1 cellular context compared by ENCODE assay signal in the genomic region with DNA sequence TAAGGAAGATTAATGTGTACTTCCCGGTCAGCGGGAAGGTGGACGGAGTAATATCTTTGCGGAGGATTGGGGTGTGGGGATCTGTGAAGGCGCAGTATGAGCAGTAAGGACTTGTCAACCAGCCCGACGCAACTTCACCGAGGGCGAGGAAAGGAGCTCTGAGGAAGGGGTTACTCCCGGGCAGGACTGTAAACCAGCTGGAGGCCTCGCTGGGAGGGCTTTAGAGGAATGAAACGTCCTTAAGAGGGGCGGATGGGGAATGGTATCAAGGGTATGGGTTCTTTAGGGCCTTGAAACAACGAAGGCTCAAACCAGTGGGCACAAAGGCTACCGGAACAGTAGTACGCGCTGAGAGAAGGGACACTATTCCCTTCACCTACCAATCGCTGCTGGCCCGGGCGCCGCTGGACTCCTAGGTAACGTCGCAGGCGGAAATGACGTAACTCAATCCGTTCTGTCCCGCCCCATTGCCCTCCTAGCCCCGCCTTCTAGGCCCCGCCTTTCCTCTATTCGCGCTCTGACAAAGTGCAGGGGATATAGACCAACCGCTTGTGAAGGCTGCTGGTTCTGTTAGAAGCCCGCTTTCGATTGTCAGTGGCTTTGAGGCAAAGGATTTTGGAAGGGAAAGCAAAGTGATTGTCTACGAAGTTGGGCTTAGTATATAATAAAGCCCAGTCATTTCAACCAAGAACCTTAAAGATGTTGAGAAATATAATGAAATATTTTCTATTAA.
A peak's percentile ranks its signal among the peaks of the same experiment; 100 is the strongest.
TF ChIP-seq lines count a peak whose summit lies in the region.

A gene with protein sequence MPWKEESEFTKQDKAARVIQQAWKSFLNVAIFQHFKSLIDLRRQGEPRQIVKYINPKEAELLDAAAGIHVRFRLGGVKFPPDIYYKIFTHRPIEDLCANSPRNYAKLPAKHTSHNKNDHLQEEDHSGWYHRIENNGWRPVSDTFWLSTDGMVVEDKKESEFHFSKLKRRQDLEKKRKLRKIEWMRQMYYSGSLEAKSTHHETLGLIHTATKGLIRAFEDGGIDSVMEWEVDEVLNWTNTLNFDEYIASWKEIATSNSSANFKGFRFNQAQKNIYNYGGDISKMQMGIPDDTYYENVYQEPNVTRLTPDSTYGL (minus strand): TSS at position 439 of the 733 bp plus-strand sequence. CDS start 5,970 bp downstream, outside the sequence.

TF ChIP-seq in HepG2, 621 proteins besides CTCF, POLR2A, EP300 and RAD21 (continued from another document and continues in another):
- TF ChIP-seq, protein P1, sequence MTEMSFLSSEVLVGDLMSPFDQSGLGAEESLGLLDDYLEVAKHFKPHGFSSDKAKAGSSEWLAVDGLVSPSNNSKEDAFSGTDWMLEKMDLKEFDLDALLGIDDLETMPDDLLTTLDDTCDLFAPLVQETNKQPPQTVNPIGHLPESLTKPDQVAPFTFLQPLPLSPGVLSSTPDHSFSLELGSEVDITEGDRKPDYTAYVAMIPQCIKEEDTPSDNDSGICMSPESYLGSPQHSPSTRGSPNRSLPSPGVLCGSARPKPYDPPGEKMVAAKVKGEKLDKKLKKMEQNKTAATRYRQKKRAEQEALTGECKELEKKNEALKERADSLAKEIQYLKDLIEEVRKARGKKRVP (CRISPR knock-in tag; IDR thresholded peaks at IDR 0.05), result peak in 1 of 2 experiments; percentile 67; a peak in 2 of 4 replicates
- TF ChIP-seq NRL (CRISPR knock-in tag; IDR thresholded peaks at IDR 0.05; ENCODE audit: borderline replicate concordance) (no peak; the same call in 1 of the 2 replicates), ZNF441 (CRISPR knock-in tag; IDR thresholded peaks at IDR 0.05; ENCODE audit: borderline replicate concordance) (no peak), PAX8 (CRISPR knock-in tag; IDR thresholded peaks at IDR 0.05; ENCODE audit: borderline replicate concordance) (no peak), ZNF776 (CRISPR knock-in tag; IDR thresholded peaks at IDR 0.05) (no peak), ZMYM4 (CRISPR knock-in tag; IDR thresholded peaks at IDR 0.05) (peak; percentile 94), NCOA2 (CRISPR knock-in tag; IDR thresholded peaks at IDR 0.05) (no peak), MYNN (CRISPR knock-in tag; IDR thresholded peaks at IDR 0.05; ENCODE audit: low read depth) (no peak), CCAR2 (optimal IDR thresholded peaks at IDR 0.05; ENCODE audit: low read depth, low read length) (no peak), SRSF4 (IDR thresholded peaks at IDR 0.05; ENCODE audit: low read depth, low read length, poor library complexity, severe bottlenecking) (no peak), MAZ (IDR thresholded peaks at IDR 0.05; ENCODE audit: borderline replicate concordance, low read depth, low read length) (peak; percentile 32; the same call in 1 of the 2 replicates), MAZ (CRISPR knock-in tag; IDR thresholded peaks at IDR 0.05; ENCODE audit: low read depth) (0 out of 2 replicates have a peak, but pooled peaks have one; percentile 31), ZNF790 (CRISPR knock-in tag; IDR thresholded peaks at IDR 0.05; ENCODE audit: borderline replicate concordance) (no peak), ZNF768 (CRISPR knock-in tag; IDR thresholded peaks at IDR 0.05) (no peak), PHB2 (IDR thresholded peaks at IDR 0.05; ENCODE audit: partially characterized antibody) (no peak), ZNF44 (CRISPR knock-in tag; IDR thresholded peaks at IDR 0.05) (no peak), KAT8 (CRISPR knock-in tag; IDR thresholded peaks at IDR 0.05) (peak; percentile 93), ZNF629 (CRISPR knock-in tag; conservative IDR thresholded peaks at IDR 0.05) (peak; percentile 72), HNRNPH1 (optimal IDR thresholded peaks at IDR 0.05; ENCODE audit: low read depth, low read length) (no peak), MEIS1 (CRISPR knock-in tag; IDR thresholded peaks at IDR 0.05; ENCODE audit: borderline replicate concordance) (no peak), SIX4 (CRISPR knock-in tag; IDR thresholded peaks at IDR 0.05) (no peak), MTA3 (CRISPR knock-in tag; IDR thresholded peaks at IDR 0.05) (no peak), TEAD3 (CRISPR knock-in tag; optimal IDR thresholded peaks at IDR 0.05; ENCODE audit: borderline replicate concordance) (peak; percentile 48), U2AF1 (optimal IDR thresholded peaks at IDR 0.05; ENCODE audit: low read depth, low read length) (no peak), RORA (CRISPR knock-in tag; IDR thresholded peaks at IDR 0.05) (no peak), ZFP37 (CRISPR knock-in tag; IDR thresholded peaks at IDR 0.05; ENCODE audit: borderline replicate concordance) (peak; percentile 32; the same call in 1 of the 2 replicates), HDAC6 (IDR thresholded peaks at IDR 0.05; ENCODE audit: low read depth, low read length) (no peak), PAWR (CRISPR knock-in tag; IDR thresholded peaks at IDR 0.05; ENCODE audit: borderline replicate concordance) (no peak), NONO (IDR thresholded peaks at IDR 0.05) (no peak), NONO (CRISPR knock-in tag; conservative IDR thresholded peaks at IDR 0.05) (no peak), RELA (CRISPR knock-in tag; IDR thresholded peaks at IDR 0.05) (no peak), ZNF816 (CRISPR knock-in tag; IDR thresholded peaks at IDR 0.05; ENCODE audit: borderline replicate concordance) (no peak), SALL1 (CRISPR knock-in tag; IDR thresholded peaks at IDR 0.05) (peak; percentile 49), ZNF224 (CRISPR knock-in tag; IDR thresholded peaks at IDR 0.05) (no peak), KLF13 (CRISPR knock-in tag; IDR thresholded peaks at IDR 0.05) (no peak), CREM (IDR thresholded peaks at IDR 0.05) (peak; percentile 96), CREM (CRISPR knock-in tag; IDR thresholded peaks at IDR 0.05) (no peak), NFATC3 (CRISPR knock-in tag; IDR thresholded peaks at IDR 0.05) (no peak), ZKSCAN8 (CRISPR knock-in tag; IDR thresholded peaks at IDR 0.05; ENCODE audit: borderline replicate concordance) (0 out of 2 replicates have a peak, but pooled peaks have one; percentile 15), KDM5A (IDR thresholded peaks at IDR 0.05; ENCODE audit: borderline replicate concordance, low read length) (no peak), CCDC6 (CRISPR knock-in tag; IDR thresholded peaks at IDR 0.05) (peak; percentile 50; the same call in 1 of the 2 replicates), PRMT3 (CRISPR knock-in tag; IDR thresholded peaks at IDR 0.05; ENCODE audit: borderline replicate concordance, low read depth) (no peak), PTBP1 (IDR thresholded peaks at IDR 0.05; ENCODE audit: low read depth, low read length, poor library complexity, severe bottlenecking) (no peak), ELF1 (CRISPR knock-in tag; IDR thresholded peaks at IDR 0.05) (peak; percentile 56; the same call in 1 of the 2 replicates), ZNF180 (CRISPR knock-in tag; IDR thresholded peaks at IDR 0.05; ENCODE audit: borderline replicate concordance, low read depth) (no peak), ADNP (CRISPR knock-in tag; IDR thresholded peaks at IDR 0.05) (no peak)
- TF ChIP-seq, protein P2, sequence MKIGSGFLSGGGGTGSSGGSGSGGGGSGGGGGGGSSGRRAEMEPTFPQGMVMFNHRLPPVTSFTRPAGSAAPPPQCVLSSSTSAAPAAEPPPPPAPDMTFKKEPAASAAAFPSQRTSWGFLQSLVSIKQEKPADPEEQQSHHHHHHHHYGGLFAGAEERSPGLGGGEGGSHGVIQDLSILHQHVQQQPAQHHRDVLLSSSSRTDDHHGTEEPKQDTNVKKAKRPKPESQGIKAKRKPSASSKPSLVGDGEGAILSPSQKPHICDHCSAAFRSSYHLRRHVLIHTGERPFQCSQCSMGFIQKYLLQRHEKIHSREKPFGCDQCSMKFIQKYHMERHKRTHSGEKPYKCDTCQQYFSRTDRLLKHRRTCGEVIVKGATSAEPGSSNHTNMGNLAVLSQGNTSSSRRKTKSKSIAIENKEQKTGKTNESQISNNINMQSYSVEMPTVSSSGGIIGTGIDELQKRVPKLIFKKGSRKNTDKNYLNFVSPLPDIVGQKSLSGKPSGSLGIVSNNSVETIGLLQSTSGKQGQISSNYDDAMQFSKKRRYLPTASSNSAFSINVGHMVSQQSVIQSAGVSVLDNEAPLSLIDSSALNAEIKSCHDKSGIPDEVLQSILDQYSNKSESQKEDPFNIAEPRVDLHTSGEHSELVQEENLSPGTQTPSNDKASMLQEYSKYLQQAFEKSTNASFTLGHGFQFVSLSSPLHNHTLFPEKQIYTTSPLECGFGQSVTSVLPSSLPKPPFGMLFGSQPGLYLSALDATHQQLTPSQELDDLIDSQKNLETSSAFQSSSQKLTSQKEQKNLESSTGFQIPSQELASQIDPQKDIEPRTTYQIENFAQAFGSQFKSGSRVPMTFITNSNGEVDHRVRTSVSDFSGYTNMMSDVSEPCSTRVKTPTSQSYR (CRISPR knock-in tag; IDR thresholded peaks at IDR 0.05; ENCODE audit: borderline replicate concordance), result no peak
- TF ChIP-seq, protein P3, sequence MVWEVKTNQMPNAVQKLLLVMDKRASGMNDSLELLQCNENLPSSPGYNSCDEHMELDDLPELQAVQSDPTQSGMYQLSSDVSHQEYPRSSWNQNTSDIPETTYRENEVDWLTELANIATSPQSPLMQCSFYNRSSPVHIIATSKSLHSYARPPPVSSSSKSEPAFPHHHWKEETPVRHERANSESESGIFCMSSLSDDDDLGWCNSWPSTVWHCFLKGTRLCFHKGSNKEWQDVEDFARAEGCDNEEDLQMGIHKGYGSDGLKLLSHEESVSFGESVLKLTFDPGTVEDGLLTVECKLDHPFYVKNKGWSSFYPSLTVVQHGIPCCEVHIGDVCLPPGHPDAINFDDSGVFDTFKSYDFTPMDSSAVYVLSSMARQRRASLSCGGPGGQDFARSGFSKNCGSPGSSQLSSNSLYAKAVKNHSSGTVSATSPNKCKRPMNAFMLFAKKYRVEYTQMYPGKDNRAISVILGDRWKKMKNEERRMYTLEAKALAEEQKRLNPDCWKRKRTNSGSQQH (CRISPR knock-in tag; IDR thresholded peaks at IDR 0.05; ENCODE audit: low read depth), result no peak; the same call in 1 of the 2 replicates
- TF ChIP-seq, protein P4, sequence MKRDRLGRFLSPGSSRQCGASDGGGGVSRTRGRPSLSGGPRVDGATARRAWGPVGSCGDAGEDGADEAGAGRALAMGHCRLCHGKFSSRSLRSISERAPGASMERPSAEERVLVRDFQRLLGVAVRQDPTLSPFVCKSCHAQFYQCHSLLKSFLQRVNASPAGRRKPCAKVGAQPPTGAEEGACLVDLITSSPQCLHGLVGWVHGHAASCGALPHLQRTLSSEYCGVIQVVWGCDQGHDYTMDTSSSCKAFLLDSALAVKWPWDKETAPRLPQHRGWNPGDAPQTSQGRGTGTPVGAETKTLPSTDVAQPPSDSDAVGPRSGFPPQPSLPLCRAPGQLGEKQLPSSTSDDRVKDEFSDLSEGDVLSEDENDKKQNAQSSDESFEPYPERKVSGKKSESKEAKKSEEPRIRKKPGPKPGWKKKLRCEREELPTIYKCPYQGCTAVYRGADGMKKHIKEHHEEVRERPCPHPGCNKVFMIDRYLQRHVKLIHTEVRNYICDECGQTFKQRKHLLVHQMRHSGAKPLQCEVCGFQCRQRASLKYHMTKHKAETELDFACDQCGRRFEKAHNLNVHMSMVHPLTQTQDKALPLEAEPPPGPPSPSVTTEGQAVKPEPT (CRISPR knock-in tag; IDR thresholded peaks at IDR 0.05; ENCODE audit: low read depth), result no peak
- TF ChIP-seq, protein P5, sequence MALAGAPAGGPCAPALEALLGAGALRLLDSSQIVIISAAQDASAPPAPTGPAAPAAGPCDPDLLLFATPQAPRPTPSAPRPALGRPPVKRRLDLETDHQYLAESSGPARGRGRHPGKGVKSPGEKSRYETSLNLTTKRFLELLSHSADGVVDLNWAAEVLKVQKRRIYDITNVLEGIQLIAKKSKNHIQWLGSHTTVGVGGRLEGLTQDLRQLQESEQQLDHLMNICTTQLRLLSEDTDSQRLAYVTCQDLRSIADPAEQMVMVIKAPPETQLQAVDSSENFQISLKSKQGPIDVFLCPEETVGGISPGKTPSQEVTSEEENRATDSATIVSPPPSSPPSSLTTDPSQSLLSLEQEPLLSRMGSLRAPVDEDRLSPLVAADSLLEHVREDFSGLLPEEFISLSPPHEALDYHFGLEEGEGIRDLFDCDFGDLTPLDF (CRISPR knock-in tag; IDR thresholded peaks at IDR 0.05), result peak; percentile 56; the same call in 1 of the 2 replicates
- TF ChIP-seq, protein P6, sequence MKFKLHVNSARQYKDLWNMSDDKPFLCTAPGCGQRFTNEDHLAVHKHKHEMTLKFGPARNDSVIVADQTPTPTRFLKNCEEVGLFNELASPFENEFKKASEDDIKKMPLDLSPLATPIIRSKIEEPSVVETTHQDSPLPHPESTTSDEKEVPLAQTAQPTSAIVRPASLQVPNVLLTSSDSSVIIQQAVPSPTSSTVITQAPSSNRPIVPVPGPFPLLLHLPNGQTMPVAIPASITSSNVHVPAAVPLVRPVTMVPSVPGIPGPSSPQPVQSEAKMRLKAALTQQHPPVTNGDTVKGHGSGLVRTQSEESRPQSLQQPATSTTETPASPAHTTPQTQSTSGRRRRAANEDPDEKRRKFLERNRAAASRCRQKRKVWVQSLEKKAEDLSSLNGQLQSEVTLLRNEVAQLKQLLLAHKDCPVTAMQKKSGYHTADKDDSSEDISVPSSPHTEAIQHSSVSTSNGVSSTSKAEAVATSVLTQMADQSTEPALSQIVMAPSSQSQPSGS (CRISPR knock-in tag; IDR thresholded peaks at IDR 0.05), result peak; percentile 85; the same call in 1 of the 2 replicates
- TF ChIP-seq, protein P7, sequence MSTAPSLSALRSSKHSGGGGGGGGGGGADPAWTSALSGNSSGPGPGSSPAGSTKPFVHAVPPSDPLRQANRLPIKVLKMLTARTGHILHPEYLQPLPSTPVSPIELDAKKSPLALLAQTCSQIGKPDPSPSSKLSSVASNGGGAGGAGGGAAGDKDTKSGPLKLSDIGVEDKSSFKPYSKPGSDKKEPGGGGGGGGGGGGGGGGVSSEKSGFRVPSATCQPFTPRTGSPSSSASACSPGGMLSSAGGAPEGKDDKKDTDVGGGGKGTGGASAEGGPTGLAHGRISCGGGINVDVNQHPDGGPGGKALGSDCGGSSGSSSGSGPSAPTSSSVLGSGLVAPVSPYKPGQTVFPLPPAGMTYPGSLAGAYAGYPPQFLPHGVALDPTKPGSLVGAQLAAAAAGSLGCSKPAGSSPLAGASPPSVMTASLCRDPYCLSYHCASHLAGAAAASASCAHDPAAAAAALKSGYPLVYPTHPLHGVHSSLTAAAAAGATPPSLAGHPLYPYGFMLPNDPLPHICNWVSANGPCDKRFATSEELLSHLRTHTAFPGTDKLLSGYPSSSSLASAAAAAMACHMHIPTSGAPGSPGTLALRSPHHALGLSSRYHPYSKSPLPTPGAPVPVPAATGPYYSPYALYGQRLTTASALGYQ (CRISPR knock-in tag; IDR thresholded peaks at IDR 0.05), result no peak
- TF ChIP-seq, protein P8, sequence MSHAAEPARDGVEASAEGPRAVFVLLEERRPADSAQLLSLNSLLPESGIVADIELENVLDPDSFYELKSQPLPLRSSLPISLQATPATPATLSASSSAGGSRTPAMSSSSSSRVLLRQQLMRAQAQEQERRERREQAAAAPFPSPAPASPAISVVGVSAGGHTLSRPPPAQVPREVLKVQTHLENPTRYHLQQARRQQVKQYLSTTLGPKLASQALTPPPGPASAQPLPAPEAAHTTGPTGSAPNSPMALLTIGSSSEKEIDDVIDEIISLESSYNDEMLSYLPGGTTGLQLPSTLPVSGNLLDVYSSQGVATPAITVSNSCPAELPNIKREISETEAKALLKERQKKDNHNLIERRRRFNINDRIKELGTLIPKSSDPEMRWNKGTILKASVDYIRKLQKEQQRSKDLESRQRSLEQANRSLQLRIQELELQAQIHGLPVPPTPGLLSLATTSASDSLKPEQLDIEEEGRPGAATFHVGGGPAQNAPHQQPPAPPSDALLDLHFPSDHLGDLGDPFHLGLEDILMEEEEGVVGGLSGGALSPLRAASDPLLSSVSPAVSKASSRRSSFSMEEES (CRISPR knock-in tag; IDR thresholded peaks at IDR 0.05), result no peak
